In the genomic region with DNA sequence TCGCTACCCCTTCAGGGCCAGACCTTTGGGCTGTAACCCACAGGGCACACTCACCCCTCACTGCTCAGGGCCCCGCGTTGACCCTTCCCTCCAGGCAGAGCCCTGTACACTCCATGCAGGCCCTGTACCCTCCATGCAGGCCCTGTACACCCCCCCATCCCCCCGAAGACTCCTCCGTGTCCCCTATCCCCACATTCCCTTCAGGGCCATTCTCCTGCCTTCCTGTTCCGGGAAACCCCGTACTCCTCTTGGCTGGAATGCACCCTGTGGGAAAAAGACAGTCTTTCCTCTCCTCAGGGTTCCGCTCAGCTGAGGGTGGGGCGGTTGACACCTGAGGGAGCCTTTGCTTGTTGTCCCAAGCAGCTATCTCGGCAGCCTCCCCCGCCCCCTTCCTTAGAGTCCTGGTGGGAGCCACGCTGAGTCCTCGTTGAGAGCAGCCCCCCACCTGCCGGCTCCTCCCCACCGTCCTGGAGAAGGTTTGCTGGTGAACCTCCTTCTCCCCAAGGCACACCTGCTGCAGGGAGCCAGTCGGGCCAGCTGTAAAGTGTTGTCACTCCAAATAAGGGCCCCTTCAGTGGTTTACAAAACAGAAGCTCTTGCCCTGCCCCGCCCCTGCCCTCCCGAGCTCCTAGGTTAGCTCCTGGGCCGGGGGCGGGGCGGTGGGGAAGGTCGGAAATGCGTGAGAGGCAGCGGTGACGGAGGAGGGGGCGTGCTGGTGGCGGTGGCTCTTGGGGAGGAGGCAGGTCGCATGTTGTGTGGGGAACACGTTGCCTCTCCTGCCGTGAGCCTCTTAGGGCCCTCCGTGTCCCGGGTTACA, we compare ENCODE assay signal across 1 cellular context.
TF ChIP-seq lines count a peak whose summit lies in the region.

No MANE protein-coding gene starts in this region.

TF ChIP-seq in GM23338, 12 proteins besides CTCF, POLR2A, EP300 and RAD21 (continued from another document):
- no peak for TF ChIP-seq ZNF462 (CRISPR knock-in tag; IDR thresholded peaks at IDR 0.05)
- TF ChIP-seq, protein P1, sequence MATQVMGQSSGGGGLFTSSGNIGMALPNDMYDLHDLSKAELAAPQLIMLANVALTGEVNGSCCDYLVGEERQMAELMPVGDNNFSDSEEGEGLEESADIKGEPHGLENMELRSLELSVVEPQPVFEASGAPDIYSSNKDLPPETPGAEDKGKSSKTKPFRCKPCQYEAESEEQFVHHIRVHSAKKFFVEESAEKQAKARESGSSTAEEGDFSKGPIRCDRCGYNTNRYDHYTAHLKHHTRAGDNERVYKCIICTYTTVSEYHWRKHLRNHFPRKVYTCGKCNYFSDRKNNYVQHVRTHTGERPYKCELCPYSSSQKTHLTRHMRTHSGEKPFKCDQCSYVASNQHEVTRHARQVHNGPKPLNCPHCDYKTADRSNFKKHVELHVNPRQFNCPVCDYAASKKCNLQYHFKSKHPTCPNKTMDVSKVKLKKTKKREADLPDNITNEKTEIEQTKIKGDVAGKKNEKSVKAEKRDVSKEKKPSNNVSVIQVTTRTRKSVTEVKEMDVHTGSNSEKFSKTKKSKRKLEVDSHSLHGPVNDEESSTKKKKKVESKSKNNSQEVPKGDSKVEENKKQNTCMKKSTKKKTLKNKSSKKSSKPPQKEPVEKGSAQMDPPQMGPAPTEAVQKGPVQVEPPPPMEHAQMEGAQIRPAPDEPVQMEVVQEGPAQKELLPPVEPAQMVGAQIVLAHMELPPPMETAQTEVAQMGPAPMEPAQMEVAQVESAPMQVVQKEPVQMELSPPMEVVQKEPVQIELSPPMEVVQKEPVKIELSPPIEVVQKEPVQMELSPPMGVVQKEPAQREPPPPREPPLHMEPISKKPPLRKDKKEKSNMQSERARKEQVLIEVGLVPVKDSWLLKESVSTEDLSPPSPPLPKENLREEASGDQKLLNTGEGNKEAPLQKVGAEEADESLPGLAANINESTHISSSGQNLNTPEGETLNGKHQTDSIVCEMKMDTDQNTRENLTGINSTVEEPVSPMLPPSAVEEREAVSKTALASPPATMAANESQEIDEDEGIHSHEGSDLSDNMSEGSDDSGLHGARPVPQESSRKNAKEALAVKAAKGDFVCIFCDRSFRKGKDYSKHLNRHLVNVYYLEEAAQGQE (IDR thresholded peaks at IDR 0.05; ENCODE audit: unreplicated experiment): no peak
- no peak for TF ChIP-seq EZH2 (IDR thresholded peaks at IDR 0.05; ENCODE audit: low read depth, unreplicated experiment)
- TF ChIP-seq ETS1 (IDR thresholded peaks at IDR 0.05): no peak
